9 cellular contexts compared by ENCODE assay signal in genomic region chr1:156122086-156122485, GRCh38. TPM values are rescaled to one million over a fixed set of nuclear protein-coding genes. Genes with fewer than 3 reads are reported as not detected.
A peak's percentile ranks its signal among the peaks of the same experiment; 100 is the strongest.
DNase-seq lines count a peak whose midpoint lies in the region; ATAC-seq and TF ChIP-seq lines count a peak whose summit lies in the region.
"Had no signal": no experiment of that assay in that cellular context is flagged by ENCODE, and none has a peak within 500 bp of the region (broad histone marks: within the 10 kb centered on the region; RNA-seq: fewer than 3 reads in every experiment).

No MANE protein-coding gene starts in this region.

- TF ChIP-seq POLR2A in esophagus squamous epithelium (IDR thresholded peaks at IDR 0.05) = no peak

- CTCF ChIA-PET in BJ (lab: Yijun Ruan, JAX) = interaction anchor here (0.8 to 33.9 kb wide), 4 partner anchors 7 to 25 kb away, joined by 3 to 983 read pairs (median 60); no protein-coding TSS in a partner anchor

- POLR2A ChIA-PET in BJ (lab: Charles Lee) = no interaction called here

- 22 to 27% methylated on average over 4 of the region's 4 CpGs for WGBS in esophagus squamous epithelium, 2 donors
- 14 to 17% (median 15%) methylated on average over 4 of the region's 4 CpGs for WGBS in psoas muscle, 3 donors

- ATAC-seq in T-helper 17 cell (no peak), psoas muscle (no peak), HG03097 (IDR thresholded peaks at IDR 0.05; ENCODE audit: low FRiP score, unreplicated experiment) (no peak), HG03520 (IDR thresholded peaks at IDR 0.05; ENCODE audit: unreplicated experiment) (no peak)

- H3K36me3 Mint-ChIP-seq in T-helper 17 cell (ENCODE audit: low read depth) = peaks cover 3% of the 10 kb centered on the region

- DNase-seq in BJ (ENCODE audit: low read depth) (no peak), T-helper 17 cell (no peak), esophagus squamous epithelium (lab: John Stamatoyannopoulos, UW) (no peak), psoas muscle (no peak), globus pallidus (ENCODE audit: low spot score) (no peak), DMS53 treated with DMSO at 0.1 percent for 48 hours (lab: John Stamatoyannopoulos, UW; ENCODE audit: unreplicated experiment) (no peak)
- DNase-seq: activated T-cell treated with anti-CD3 and anti-CD28 coated beads, Interleukin-2, amount 50 U/mL, for 48 hours had no signal

- peaks cover 87 to 100% (median 98%) of the 10 kb centered on the region in 3 donors for H3K4me1 ChIP-seq in esophagus squamous epithelium
- peaks cover 95% of the 10 kb centered on the region for H3K4me1 ChIP-seq in psoas muscle

- H3K27me3 ChIP-seq in BJ (ENCODE audit: control insufficient read depth, insufficient read depth, low read length) (no peaks in the 10 kb centered on the region), esophagus squamous epithelium (no peaks in the 10 kb centered on the region), psoas muscle (ENCODE audit: insufficient read depth in 3 of 3, low read length in 2 of 3) (no peaks in the 10 kb centered on the region)

- peaks cover 59% of the 10 kb centered on the region for H3K4me1 Mint-ChIP-seq in T-helper 17 cell

- H3K27me3 Mint-ChIP-seq in T-helper 17 cell = no peaks in the 10 kb centered on the region

- H3K4me3 ChIP-seq in BJ (ENCODE audit: low read depth, low read length) = peak overlapping the region; percentile 40
- peak overlapping the region in 3 of 4 donors; percentile 40 to 65 (median 42) for H3K4me3 ChIP-seq in esophagus squamous epithelium
- H3K4me3 ChIP-seq in psoas muscle = peak overlapping the region; percentile 99

- peaks cover 4% of the 10 kb centered on the region for H3K36me3 ChIP-seq in BJ (ENCODE audit: control insufficient read depth, insufficient read depth, low read length)
- H3K36me3 ChIP-seq in esophagus squamous epithelium = peaks cover 0 to 8% (median 0%) of the 10 kb centered on the region in 3 donors
- no peaks in the 10 kb centered on the region for H3K36me3 ChIP-seq in psoas muscle (ENCODE audit: insufficient read depth in 1 of 2, low read depth in 1 of 2)

- intact Hi-C loops in esophagus squamous epithelium (cut with DNase I) = no loop called here
- intact Hi-C loops in psoas muscle (cut with DNase I) = loop anchor here in 1 of 2 donors (10.0 kb wide), 1 partner anchor 383 kb away; the partner anchor contains the start of gene MEF2D

- no peak for TF ChIP-seq CTCF in BJ (IDR thresholded peaks at IDR 0.05; ENCODE audit: insufficient read depth, low read depth, low read length)
- TF ChIP-seq CTCF in esophagus squamous epithelium (IDR thresholded peaks at IDR 0.05) = no peak
- no peak for TF ChIP-seq CTCF in psoas muscle (IDR thresholded peaks at IDR 0.05)

- H3K27ac ChIP-seq in esophagus squamous epithelium (peak overlapping the region; percentile 97 to 99 (median 99)), psoas muscle (peak overlapping the region; percentile 99)

- peak overlapping the region; percentile 76 for H3K4me3 Mint-ChIP-seq in T-helper 17 cell

- H3K9me3 ChIP-seq in T-helper 17 cell (ENCODE audit: control insufficient read depth, low read length, poor library complexity, severe bottlenecking) (no peaks in the 10 kb centered on the region), esophagus squamous epithelium (no peaks in the 10 kb centered on the region), psoas muscle (no peaks in the 10 kb centered on the region)

- H3K27ac Mint-ChIP-seq in T-helper 17 cell = peak overlapping the region; percentile 98

RNA-seq across cellular contexts. Expression of gene LMNA, which starts 7.6 kb away (rescaled TPM):
- polyA plus RNA-seq in BJ (2011; rRNA removed) (537 and 840 TPM in 2 replicates), psoas muscle (100 to 1,000 TPM; 114 to 237 (median 138) TPM)
- 412 and 437 TPM in 2 replicates for polyA minus RNA-seq in BJ (2011; rRNA and poly(A)+ RNA removed)
- total RNA-seq in T-helper 17 cell (1,000 to 10,000 TPM in 1 of 2 donors, 100 to 1,000 TPM in 1; 919 to 1,908 TPM), esophagus squamous epithelium (100 to 1,000 TPM; 322 to 480 (median 403) TPM), psoas muscle (100 to 1,000 TPM; 161 to 392 (median 291) TPM)

RNA-seq across cellular contexts. Expression of gene SEMA4A, which starts 31.3 kb away (rescaled TPM):
- polyA plus RNA-seq in BJ (2011; rRNA removed) = 0.49 and 0.77 TPM in 2 replicates
- polyA minus RNA-seq in BJ (2011; rRNA and poly(A)+ RNA removed) = 0.19 and 0.82 TPM in 2 replicates
- 10 to 100 TPM; 21.7 to 58.1 TPM for total RNA-seq in T-helper 17 cell
- total RNA-seq in esophagus squamous epithelium = 10 to 100 TPM; 21.4 to 36.6 (median 23.1) TPM
- 1 to 10 TPM; 1.2 to 3.4 (median 2.4) TPM for total RNA-seq in psoas muscle
- polyA plus RNA-seq in psoas muscle = 1 to 10 TPM in 1 of 3 donors, under 1 TPM in 2; 0.77 to 1.8 (median 0.82) TPM

RNA-seq across cellular contexts. Expression of gene MEX3A, which starts 39.8 kb away (rescaled TPM):
- 1.9 TPM in 2 replicates for polyA plus RNA-seq in BJ (2011; rRNA removed)
- polyA minus RNA-seq in BJ (2011; rRNA and poly(A)+ RNA removed) = 1.8 and 2.4 TPM in 2 replicates
- total RNA-seq in T-helper 17 cell = not detected
- total RNA-seq in esophagus squamous epithelium = 1 to 10 TPM in 1 of 4 donors, under 1 TPM in 3; 0.15 to 1.4 (median 0.65) TPM
- total RNA-seq in psoas muscle = under 1 TPM; 0.06 to 0.28 (median 0.11) TPM
- under 1 TPM; 0.07 to 0.42 (median 0.22) TPM for polyA plus RNA-seq in psoas muscle

Comparison
In these comparisons a context has a peak if more than half of its experiments do, and no peak if none do; other contexts are left out.
1. H3K4me3 ChIP-seq: peak in every context shown above with its lines; median percentile 99 in psoas muscle; 42 in esophagus squamous epithelium; 40 in BJ.
2. RNA of gene SEMA4A, which starts 31.3 kb away (total RNA-seq): 21.7 to 58.1 TPM in T-helper 17 cell and 21.4 to 36.6 TPM in esophagus squamous epithelium; 1.2 to 3.4 TPM in psoas muscle; every median in the first group is over 4 times any median in the second.